Comparison of ENCODE assay signal across 28 cellular contexts in the genomic region with DNA sequence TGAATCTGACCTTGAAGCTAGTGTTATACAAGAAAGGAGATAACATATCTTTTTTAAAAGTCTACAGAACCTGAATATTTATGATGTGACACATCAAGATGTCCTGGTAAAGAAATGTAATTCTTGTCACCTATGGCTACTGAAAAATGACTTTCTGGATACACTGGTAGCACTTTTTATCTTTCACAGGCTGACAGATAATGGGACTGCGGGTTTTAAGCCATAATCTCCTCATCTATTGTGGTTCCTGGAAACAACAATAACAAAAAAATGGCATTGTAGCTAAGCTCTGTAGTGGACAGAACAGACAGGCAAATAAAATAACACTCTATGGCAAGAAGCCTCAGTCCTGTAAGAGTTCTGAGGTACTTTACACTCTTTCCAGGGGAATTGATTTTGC.
"Had no signal": no experiment of that assay in that cellular context is flagged by ENCODE, and none has a peak within 500 bp of the region (broad histone marks: within the 10 kb centered on the region; RNA-seq: fewer than 3 reads in every experiment).

No MANE protein-coding gene starts in this region.

- DNase-seq: activated CD4-positive, alpha-beta T cell treated with anti-CD3 and anti-CD28 coated beads, Interleukin-2, amount 10 ng/mL, durations not matched to agents 24 days and 14 days; activated CD4-positive, alpha-beta T cell treated with anti-CD3 and anti-CD28 coated beads, Interleukin-2, amount 50 U/mL, for 4 hours; activated CD8-positive, alpha-beta T cell treated with anti-CD3 and anti-CD28 coated beads for 36 hours; activated effector memory CD4-positive, alpha-beta T cell treated with anti-CD3 and anti-CD28 coated beads, Interleukin-2, amount 50 U/mL, for 16 hours; activated naive CD4-positive, alpha-beta T cell; activated naive CD4-positive, alpha-beta T cell treated with anti-CD3 and anti-CD28 coated beads, Interleukin-2, amount 50 U/mL, for 16 hours; activated naive CD8-positive, alpha-beta T cell treated with anti-CD3 and anti-CD28 coated beads for 36 hours; activated T-cell treated with anti-CD3 and anti-CD28 coated beads, Interleukin-2, amount 50 U/mL, for 1 hour; activated T-cell treated with anti-CD3 and anti-CD28 coated beads, Interleukin-2, amount 50 U/mL, for 72 hours; amniotic stem cell; aorta; brain microvascular endothelial cell; Karpas-422; NCI-H1105 treated with DMSO at 0.1 percent for 48 hours; NCI-H1436; NCI-H1694; NCI-H1930; NCI-H2081 treated with DMSO at 0.1 percent for 48 hours; NCI-H226; NCI-H446 treated with DMSO at 0.1 percent for 48 hours; NCI-H524; NCI-H69; PC-9; Right ventricle myocardium superior; SW 1271; T-helper 1 cell; T1000 had no signal

- H3K27ac ChIP-seq: brain microvascular endothelial cell, PC-9 had no signal

- H3K36me3 ChIP-seq: brain microvascular endothelial cell had no signal

- H3K4me3 ChIP-seq: PC-9 had no signal

- H3K27me3 ChIP-seq: brain microvascular endothelial cell had no signal

- ATAC-seq: activated CD8-positive, alpha-beta T cell treated with anti-CD3 and anti-CD28 coated beads for 36 hours; activated T-cell treated with anti-CD3 and anti-CD28 coated beads, Interleukin-2, amount 50 U/mL, for 72 hours; activated T-helper 17 cell treated with anti-CD3 and anti-CD28 coated beads, Interleukin-2, amount 50 U/mL, for 72 hours had no signal
